ENCODE assay signal across 8 cellular contexts in genomic region chr16:57061084-57061905, GRCh38. TPM values are rescaled to one million over a fixed set of nuclear protein-coding genes. Genes with fewer than 3 reads are reported as not detected.
DNase-seq lines count a peak whose midpoint lies in the region; ATAC-seq and TF ChIP-seq lines count a peak whose summit lies in the region.

No MANE protein-coding gene starts in this region.

- TF ChIP-seq POLR2A in GM18505 (IDR thresholded peaks at IDR 0.05; ENCODE audit: borderline replicate concordance, extremely low read depth, insufficient read depth, insufficient read length): no peak

- no peak for DNase-seq in activated CD4-positive, alpha-beta T cell treated with anti-CD3 and anti-CD28 coated beads, Interleukin-2, amount 10 ng/mL, durations not matched to agents 7 days and 5 days
- no peak for DNase-seq in activated CD4-positive, alpha-beta T cell treated with anti-CD3 and anti-CD28 coated beads, Interleukin-2, amount 50 U/mL, for 1 hour
- no peak for DNase-seq in activated T-helper 2 cell treated with anti-CD3 and anti-CD28 coated beads, Interferon-gamma antibody, Interleukin-2, Interleukin-4, amounts not matched to agents 10 μg/mL and 5 μg/mL and 100 μg/mL, durations not matched to agents 14 hours and 24 hours and 36 hours (ENCODE audit: low spot score)
- peak; percentile 46 for DNase-seq in iris pigment epithelial cell (ENCODE audit: low read depth)

- peaks cover 52% of the 10 kb centered on the region for H3K36me3 Mint-ChIP-seq in activated CD4-positive, alpha-beta T cell treated with anti-CD3 and anti-CD28 coated beads, Interleukin-2, amount 10 ng/mL, durations not matched to agents 7 days and 5 days (ENCODE audit: low read depth)
- peaks cover 57% of the 10 kb centered on the region for H3K36me3 Mint-ChIP-seq in activated T-helper 2 cell treated with anti-CD3 and anti-CD28 coated beads, Interferon-gamma antibody, Interleukin-2, Interleukin-4, amounts not matched to agents 10 μg/mL and 5 μg/mL and 100 μg/mL, durations not matched to agents 14 hours and 24 hours and 36 hours (ENCODE audit: low read depth)

- POLR2A ChIA-PET in activated CD4-positive, alpha-beta T cell treated with anti-CD3 and anti-CD28 coated beads, Interleukin-2, amount 10 ng/mL, durations not matched to agents 7 days and 5 days (lab: Charles Lee): no interaction called here

- no peaks in the 10 kb centered on the region for H3K27me3 ChIP-seq in subcutaneous abdominal adipose tissue (ENCODE audit: control insufficient read depth in 5 of 5, insufficient read depth in 4 of 5, low read length in 5 of 5)

- peaks cover 0 to 52% (median 23%) of the 10 kb centered on the region in 5 donors for H3K36me3 ChIP-seq in subcutaneous abdominal adipose tissue (ENCODE audit: control insufficient read depth in 5 of 5, insufficient read depth in 5 of 5, low read length in 5 of 5)

- H3K4me1 ChIP-seq in subcutaneous abdominal adipose tissue (ENCODE audit: control insufficient read depth in 5 of 5, insufficient read depth in 5 of 5, low read length in 5 of 5): peaks cover 8 to 19% (median 10%) of the 10 kb centered on the region in 5 donors

- peak overlapping the region in 2 of 5 donors; percentile 44 to 46 for H3K9ac ChIP-seq in subcutaneous abdominal adipose tissue (ENCODE audit: low read length in 5 of 5)

- CTCF ChIA-PET in activated CD4-positive, alpha-beta T cell treated with anti-CD3 and anti-CD28 coated beads, Interleukin-2, amount 10 ng/mL, durations not matched to agents 7 days and 5 days (lab: Charles Lee): interaction anchor here (1.0 to 2.5 kb wide), 4 partner anchors 8 to 16 kb away, joined by 3 to 12 read pairs (median 3); no protein-coding TSS in a partner anchor

- H3K27ac ChIP-seq in subcutaneous abdominal adipose tissue (ENCODE audit: low read depth, low read length): peak overlapping the region; percentile 70

- no peaks in the 10 kb centered on the region for H3K9me3 Mint-ChIP-seq in activated CD4-positive, alpha-beta T cell treated with anti-CD3 and anti-CD28 coated beads, Interleukin-2, amount 10 ng/mL, durations not matched to agents 7 days and 5 days
- no peaks in the 10 kb centered on the region for H3K9me3 Mint-ChIP-seq in activated T-helper 2 cell treated with anti-CD3 and anti-CD28 coated beads, Interferon-gamma antibody, Interleukin-2, Interleukin-4, amounts not matched to agents 10 μg/mL and 5 μg/mL and 100 μg/mL, durations not matched to agents 14 hours and 24 hours and 36 hours

- ATAC-seq in GM18868 (IDR thresholded peaks at IDR 0.05; ENCODE audit: unreplicated experiment) (no peak), GM19035 (IDR thresholded peaks at IDR 0.05; ENCODE audit: unreplicated experiment) (no peak), GM18505 (IDR thresholded peaks at IDR 0.05; ENCODE audit: unreplicated experiment) (no peak)

- H3K9me3 ChIP-seq in subcutaneous abdominal adipose tissue (ENCODE audit: control insufficient read depth in 5 of 5, low read length in 5 of 5): no peaks in the 10 kb centered on the region

- no peak overlapping the region for H3K4me3 ChIP-seq in subcutaneous abdominal adipose tissue (ENCODE audit: low read depth in 1 of 5, low read length in 5 of 5)

- H3K27me3 Mint-ChIP-seq in activated CD4-positive, alpha-beta T cell treated with anti-CD3 and anti-CD28 coated beads, Interleukin-2, amount 10 ng/mL, durations not matched to agents 7 days and 5 days: no peaks in the 10 kb centered on the region
- H3K27me3 Mint-ChIP-seq in activated T-helper 2 cell treated with anti-CD3 and anti-CD28 coated beads, Interferon-gamma antibody, Interleukin-2, Interleukin-4, amounts not matched to agents 10 μg/mL and 5 μg/mL and 100 μg/mL, durations not matched to agents 14 hours and 24 hours and 36 hours (ENCODE audit: low read depth): no peaks in the 10 kb centered on the region

- intact Hi-C loops in activated T-helper 2 cell treated with anti-CD3 and anti-CD28 coated beads, Interferon-gamma antibody, Interleukin-2, Interleukin-4, amounts not matched to agents 10 μg/mL and 5 μg/mL and 100 μg/mL, durations not matched to agents 14 hours and 24 hours and 36 hours (cut with micrococcal nuclease): no loop called here

- H3K4me3 Mint-ChIP-seq in activated CD4-positive, alpha-beta T cell treated with anti-CD3 and anti-CD28 coated beads, Interleukin-2, amount 10 ng/mL, durations not matched to agents 7 days and 5 days: no peak overlapping the region
- no peak overlapping the region for H3K4me3 Mint-ChIP-seq in activated T-helper 2 cell treated with anti-CD3 and anti-CD28 coated beads, Interferon-gamma antibody, Interleukin-2, Interleukin-4, amounts not matched to agents 10 μg/mL and 5 μg/mL and 100 μg/mL, durations not matched to agents 14 hours and 24 hours and 36 hours (ENCODE audit: low read depth)

- peak overlapping the region; percentile 26 for H3K27ac Mint-ChIP-seq in activated CD4-positive, alpha-beta T cell treated with anti-CD3 and anti-CD28 coated beads, Interleukin-2, amount 10 ng/mL, durations not matched to agents 7 days and 5 days
- peak overlapping the region; percentile 79 for H3K27ac Mint-ChIP-seq in activated T-helper 2 cell treated with anti-CD3 and anti-CD28 coated beads, Interferon-gamma antibody, Interleukin-2, Interleukin-4, amounts not matched to agents 10 μg/mL and 5 μg/mL and 100 μg/mL, durations not matched to agents 14 hours and 24 hours and 36 hours

- H3K4me1 Mint-ChIP-seq in activated CD4-positive, alpha-beta T cell treated with anti-CD3 and anti-CD28 coated beads, Interleukin-2, amount 10 ng/mL, durations not matched to agents 7 days and 5 days: peaks cover 2% of the 10 kb centered on the region
- H3K4me1 Mint-ChIP-seq in activated T-helper 2 cell treated with anti-CD3 and anti-CD28 coated beads, Interferon-gamma antibody, Interleukin-2, Interleukin-4, amounts not matched to agents 10 μg/mL and 5 μg/mL and 100 μg/mL, durations not matched to agents 14 hours and 24 hours and 36 hours (ENCODE audit: low read depth): peaks cover 2% of the 10 kb centered on the region

RNA-seq across cellular contexts. Expression of gene CPNE2, which starts 31.1 kb away (rescaled TPM):
- 1 to 10 TPM; 3.1 to 3.6 TPM for total RNA-seq in activated CD4-positive, alpha-beta T cell treated with anti-CD3 and anti-CD28 coated beads, Interleukin-2, amount 10 ng/mL, durations not matched to agents 7 days and 5 days
- 7.6 and 9.9 TPM in 2 replicates for total RNA-seq in activated T-helper 2 cell treated with anti-CD3 and anti-CD28 coated beads, Interferon-gamma antibody, Interleukin-2, Interleukin-4, amounts not matched to agents 10 μg/mL and 5 μg/mL and 100 μg/mL, durations not matched to agents 14 hours and 24 hours and 36 hours
